8 cellular contexts compared by ENCODE assay signal in genomic region chr11:72040497-72041363, GRCh38. TPM values are rescaled to one million over a fixed set of nuclear protein-coding genes. Genes with fewer than 3 reads are reported as not detected.
DNase-seq lines count a peak whose midpoint lies in the region; ATAC-seq, FAIRE-seq and TF ChIP-seq lines count a peak whose summit lies in the region.

No MANE protein-coding gene starts in this region.

- H3K36me3 Mint-ChIP-seq in activated CD4-positive, alpha-beta memory T cell treated with anti-CD3 and anti-CD28 coated beads for 36 hours, result peaks cover 5% of the 10 kb centered on the region

- no peak overlapping the region for H3K27ac Mint-ChIP-seq in activated CD4-positive, alpha-beta memory T cell treated with anti-CD3 and anti-CD28 coated beads for 36 hours

- DNase-seq in AG08396 (ENCODE audit: low spot score) (peak; percentile 84), H54 (ENCODE audit: insufficient read length, low spot score) (peak; percentile 63), NCI-H446 (lab: John Stamatoyannopoulos, UW) (peak; percentile 95), right lobe of liver (peak; percentile 93 to 95 (median 94))
- DNase-seq in activated CD4-positive, alpha-beta memory T cell treated with anti-CD3 and anti-CD28 coated beads for 36 hours, result peak; percentile 83
- peak; percentile 61 for DNase-seq in stimulated activated CD4-positive, alpha-beta T cell treated with anti-CD3 and anti-CD28 coated beads, Interleukin-2, amount 100 ng/mL, for 4 hours (ENCODE audit: low read depth)

- H3K36me3 ChIP-seq in ectodermal cell (ENCODE audit: control insufficient read depth, insufficient read depth, low read length), result peaks cover 7% of the 10 kb centered on the region
- no peaks in the 10 kb centered on the region for H3K36me3 ChIP-seq in right lobe of liver

- peak; percentile 79 to 82 (median 80) for ATAC-seq in right lobe of liver
- ATAC-seq in GM18907 (IDR thresholded peaks at IDR 0.05; ENCODE audit: unreplicated experiment), result no peak

- intact Hi-C loops in activated CD4-positive, alpha-beta memory T cell treated with anti-CD3 and anti-CD28 coated beads for 36 hours (cut with micrococcal nuclease), result loop anchor here (1.0 to 5.0 kb wide), 5 partner anchors 40 to 392 kb away; partner anchors contain the start of genes ANAPC15, CLPB, LAMTOR1 and LRRC51
- intact Hi-C loops in right lobe of liver (cut with DNase I), result no loop called here

- no peak for TF ChIP-seq CTCF in right lobe of liver (IDR thresholded peaks at IDR 0.05)

- H3K4me1 ChIP-seq in ectodermal cell (ENCODE audit: control insufficient read depth, insufficient read depth, low read length) (peaks cover 16% of the 10 kb centered on the region), right lobe of liver (peaks cover 1 to 39% (median 7%) of the 10 kb centered on the region in 4 donors)

- H3K27ac ChIP-seq in ectodermal cell (ENCODE audit: insufficient read depth, low read depth, low read length, poor library complexity, severe bottlenecking) (peak overlapping the region; percentile 97), right lobe of liver (peak overlapping the region; percentile 87 to 96 (median 93))

- no peaks in the 10 kb centered on the region for H3K27me3 Mint-ChIP-seq in activated CD4-positive, alpha-beta memory T cell treated with anti-CD3 and anti-CD28 coated beads for 36 hours

- CTCF ChIA-PET in activated CD4-positive, alpha-beta memory T cell treated with anti-CD3 and anti-CD28 coated beads for 36 hours (lab: Charles Lee), result interaction anchor here (0.7 to 4.0 kb wide), 10 partner anchors 8 to 390 kb away, joined by 3 to 57 read pairs (median 8); partner anchors contain the start of genes ANAPC15 and IL18BP

- TF ChIP-seq POLR2A in H54 (IDR thresholded peaks at IDR 0.05; ENCODE audit: low read depth, low read length) (no peak), right lobe of liver (IDR thresholded peaks at IDR 0.05) (no peak)

- 1 to 2% methylated on average over 18 to 23 of the region's 23 CpGs for WGBS in ectodermal cell, 2 experiments
- 0% methylated on average over 20 of the region's 23 CpGs for WGBS in right lobe of liver (ENCODE audit: insufficient coverage, low coverage, low lambda C conversion rate, missing lambda C conversion rate)

- H3K4me1 Mint-ChIP-seq in activated CD4-positive, alpha-beta memory T cell treated with anti-CD3 and anti-CD28 coated beads for 36 hours (ENCODE audit: low read depth), result peaks cover 35% of the 10 kb centered on the region

- H3K9me3 Mint-ChIP-seq in activated CD4-positive, alpha-beta memory T cell treated with anti-CD3 and anti-CD28 coated beads for 36 hours, result no peaks in the 10 kb centered on the region

- no peak overlapping the region for H3K4me3 Mint-ChIP-seq in activated CD4-positive, alpha-beta memory T cell treated with anti-CD3 and anti-CD28 coated beads for 36 hours

- POLR2A ChIA-PET in activated CD4-positive, alpha-beta memory T cell treated with anti-CD3 and anti-CD28 coated beads for 36 hours (lab: Charles Lee), result interaction anchor here (0.7 to 1.8 kb wide), 9 partner anchors 10 to 112 kb away, joined by 3 to 7 read pairs (median 5); partner anchors contain the start of genes ANAPC15, IL18BP, LAMTOR1 and RNF121

- H3K9me3 ChIP-seq in ectodermal cell (ENCODE audit: control insufficient read depth, low read length) (no peaks in the 10 kb centered on the region), right lobe of liver (no peaks in the 10 kb centered on the region)

- FAIRE-seq in H54 (lab: Jason Lieb, UNC), result no peak

- H3K27me3 ChIP-seq in ectodermal cell (ENCODE audit: control insufficient read depth, insufficient read depth, low read length, poor library complexity, severe bottlenecking) (no peaks in the 10 kb centered on the region), right lobe of liver (no peaks in the 10 kb centered on the region)

- peak overlapping the region; percentile 55 for H3K4me3 ChIP-seq in ectodermal cell (ENCODE audit: insufficient read depth, low read depth, low read length)
- peak overlapping the region; percentile 48 to 62 (median 60) for H3K4me3 ChIP-seq in right lobe of liver

RNA-seq across cellular contexts. Expression of gene NUMA1, which starts 39.6 kb away (rescaled TPM):
- total RNA-seq in activated CD4-positive, alpha-beta memory T cell treated with anti-CD3 and anti-CD28 coated beads for 36 hours, result 100 to 1,000 TPM; 149 to 158 TPM
- 218 TPM for polyA plus RNA-seq in ectodermal cell (2013, experiment 1 of 4)
- polyA plus RNA-seq in ectodermal cell (2013, experiment 2 of 4), result 249 TPM
- polyA plus RNA-seq in ectodermal cell (2013, experiment 3 of 4), result 167 TPM
- polyA plus RNA-seq in ectodermal cell (2013, experiment 4 of 4), result 194 TPM
- 10 to 100 TPM; 47.3 to 62.5 (median 54.5) TPM for total RNA-seq in right lobe of liver

RNA-seq across cellular contexts. Expression of gene LRRC51, which starts 39.9 kb away (rescaled TPM):
- 1 to 10 TPM; 8.3 to 8.5 TPM for total RNA-seq in activated CD4-positive, alpha-beta memory T cell treated with anti-CD3 and anti-CD28 coated beads for 36 hours
- polyA plus RNA-seq in ectodermal cell (2013, experiment 1 of 4), result 10.0 TPM
- polyA plus RNA-seq in ectodermal cell (2013, experiment 2 of 4), result 11.2 TPM
- polyA plus RNA-seq in ectodermal cell (2013, experiment 3 of 4), result 8.0 TPM
- polyA plus RNA-seq in ectodermal cell (2013, experiment 4 of 4), result 11.9 TPM
- total RNA-seq in right lobe of liver, result 1 to 10 TPM; 3.3 to 9.0 (median 6.1) TPM

RNA-seq across cellular contexts. Expression of gene IL18BP, which starts 42.0 kb away (rescaled TPM):
- 1 to 10 TPM; 6.6 to 9.3 TPM for total RNA-seq in activated CD4-positive, alpha-beta memory T cell treated with anti-CD3 and anti-CD28 coated beads for 36 hours
- polyA plus RNA-seq in ectodermal cell (2013, experiment 1 of 4), result 11.4 TPM
- polyA plus RNA-seq in ectodermal cell (2013, experiment 2 of 4), result 11.2 TPM
- 7.0 TPM for polyA plus RNA-seq in ectodermal cell (2013, experiment 3 of 4)
- polyA plus RNA-seq in ectodermal cell (2013, experiment 4 of 4), result 8.9 TPM
- 10 to 100 TPM in 1 of 6 experiments, 1 to 10 TPM in 5; 2.2 to 13.0 (median 3.7) TPM for total RNA-seq in right lobe of liver
